22 cellular contexts compared by ENCODE assay signal in the genomic region with DNA sequence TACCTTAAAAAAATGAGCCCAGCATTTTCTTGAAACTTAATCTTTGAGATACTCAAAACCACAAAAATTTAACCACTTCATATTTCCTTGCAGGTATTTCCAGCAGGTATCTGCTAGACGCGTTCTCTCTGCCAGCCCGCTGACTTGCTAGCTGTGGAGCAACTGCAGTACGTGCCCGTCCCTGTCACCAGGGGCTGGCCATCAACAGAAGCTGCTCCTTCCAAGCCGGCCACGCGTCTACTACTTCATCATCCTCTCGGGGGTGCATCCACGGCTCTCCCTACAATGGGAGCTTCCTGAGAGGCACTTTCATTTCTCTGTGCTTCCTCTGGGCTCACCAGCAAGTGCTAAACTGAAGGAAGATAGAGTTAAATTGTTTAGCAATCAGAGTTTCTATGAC.
"Had no signal": no experiment of that assay in that cellular context is flagged by ENCODE, and none has a peak within 500 bp of the region (broad histone marks: within the 10 kb centered on the region; RNA-seq: fewer than 3 reads in every experiment).

No MANE protein-coding gene starts in this region.

- H3K9me3 ChIP-seq: left lung, pancreas, testis, upper lobe of right lung had no signal

- H3K9me3 Mint-ChIP-seq: T-helper 2 cell treated with Interferon-gamma antibody and Interleukin-4, amounts not matched to agents 5 μg/mL and 100 μg/mL, for 36 hours had no signal

- H3K27ac Mint-ChIP-seq: activated CD4-positive, alpha-beta T cell treated with anti-CD3 and anti-CD28 coated beads for 36 hours; neural progenitor cell; T-helper 2 cell treated with Interferon-gamma antibody and Interleukin-4, amounts not matched to agents 5 μg/mL and 100 μg/mL, for 36 hours had no signal

- H3K27me3 ChIP-seq: cardiac muscle cell, left lung, neural progenitor cell, pancreas, testis, upper lobe of right lung had no signal

- ATAC-seq: activated CD4-positive, alpha-beta T cell treated with anti-CD3 and anti-CD28 coated beads for 36 hours; activated T-cell treated with anti-CD3 and anti-CD28 coated beads, Interleukin-2, amount 50 U/mL, for 72 hours; left lung; pancreas; sciatic nerve; upper lobe of right lung; WTC11 had no signal

- H3K4me1 ChIP-seq: neural progenitor cell, pancreas, upper lobe of right lung had no signal

- H3K36me3 ChIP-seq: cardiac muscle cell, neural progenitor cell, pancreas had no signal

- H3K4me3 Mint-ChIP-seq: activated CD4-positive, alpha-beta T cell treated with anti-CD3 and anti-CD28 coated beads for 36 hours; activated T-cell treated with anti-CD3 and anti-CD28 coated beads, Interleukin-2, amount 50 U/mL, for 72 hours; neural progenitor cell; T-helper 2 cell treated with Interferon-gamma antibody and Interleukin-4, amounts not matched to agents 5 μg/mL and 100 μg/mL, for 36 hours; WTC11 had no signal

- H2AFZ ChIP-seq: neural progenitor cell had no signal

- H3K4me2 ChIP-seq: neural progenitor cell, smooth muscle cell had no signal

- H3K4me3 ChIP-seq: cardiac muscle cell, left lung, neural progenitor cell, pancreas, smooth muscle cell, testis, upper lobe of right lung had no signal

- DNase-seq: activated CD4-positive, alpha-beta T cell treated with anti-CD3 and anti-CD28 coated beads for 36 hours; activated CD8-positive, alpha-beta memory T cell treated with anti-CD3 and anti-CD28 coated beads, Interleukin-2, amount 50 U/mL, for 4 hours; activated effector memory CD4-positive, alpha-beta T cell treated with anti-CD3 and anti-CD28 coated beads, Interleukin-2, amount 50 U/mL, for 16 hours; activated naive CD4-positive, alpha-beta T cell treated with anti-CD3 and anti-CD28 coated beads, Interleukin-2, amount 50 U/mL, for 16 hours; activated T-cell treated with anti-CD3 and anti-CD28 coated beads, Interleukin-2, amount 50 U/mL, for 72 hours; amniotic stem cell; kidney; left lung; mammary epithelial cell; pancreas; stimulated activated CD4-positive, alpha-beta T cell treated with anti-CD3 and anti-CD28 coated beads, Interleukin-4, amount 100 ng/mL, for 1 hour; testis; upper lobe of right lung had no signal

- H3K27me3 Mint-ChIP-seq: activated CD4-positive, alpha-beta T cell treated with anti-CD3 and anti-CD28 coated beads for 36 hours had no signal

- H3K9ac ChIP-seq: neural progenitor cell had no signal

- H3K27ac ChIP-seq: cardiac muscle cell, left lung, neural progenitor cell, pancreas, testis, upper lobe of right lung had no signal

- FAIRE-seq: endometrium, frontal cortex, kidney, pancreas, TTC549 had no signal
